9 cellular contexts compared by ENCODE assay signal in the genomic region with DNA sequence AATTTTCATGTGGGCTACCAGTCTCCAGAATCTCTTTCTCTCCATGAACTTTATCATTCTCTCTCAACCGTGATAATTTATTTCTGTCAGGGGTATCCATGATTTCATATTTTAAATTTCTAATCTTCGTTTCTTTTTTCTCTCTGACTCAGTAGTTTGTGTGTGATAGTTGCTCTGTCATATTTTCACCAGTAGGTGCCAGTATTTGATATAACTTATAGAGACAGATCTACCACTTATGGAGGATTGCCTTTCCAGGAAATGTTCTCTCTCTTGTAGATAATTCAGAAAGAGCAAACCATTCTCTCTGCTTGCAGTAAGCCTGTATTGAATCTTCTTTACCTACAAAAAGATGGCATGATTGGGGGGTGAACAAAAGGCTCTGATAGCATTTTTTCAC.
DNase-seq lines count a peak whose midpoint lies in the region; ATAC-seq and TF ChIP-seq lines count a peak whose summit lies in the region.
"Had no signal": no experiment of that assay in that cellular context is flagged by ENCODE, and none has a peak within 500 bp of the region (broad histone marks: within the 10 kb centered on the region; RNA-seq: fewer than 3 reads in every experiment).

No MANE protein-coding gene starts in this region.

- in situ Hi-C loops in brain microvascular endothelial cell (cut with HindIII; ENCODE audit: low pct_ligation_motif_present, low sequenced_read_pairs): no loop called here

- H3K27me3 Mint-ChIP-seq in chondrocyte (ENCODE audit: low read depth) (no peaks in the 10 kb centered on the region), mesothelial cell of epicardium (ENCODE audit: low read depth) (no peaks in the 10 kb centered on the region)

- ATAC-seq in GM18909 (IDR thresholded peaks at IDR 0.05; ENCODE audit: poor library complexity, unreplicated experiment): peak; percentile 68
- ATAC-seq in HG03469 (IDR thresholded peaks at IDR 0.05; ENCODE audit: unreplicated experiment): no peak

- no peak overlapping the region for H3K4me3 Mint-ChIP-seq in chondrocyte (ENCODE audit: unreplicated experiment)
- H3K4me3 Mint-ChIP-seq in mesothelial cell of epicardium: no peak overlapping the region

- H3K4me3 ChIP-seq in AG10803 (ENCODE audit: low read length) (no peak overlapping the region), brain microvascular endothelial cell (ENCODE audit: low read depth, low read length) (no peak overlapping the region)

- no peaks in the 10 kb centered on the region for H3K36me3 ChIP-seq in brain microvascular endothelial cell (replicated peaks)

- H3K36me3 Mint-ChIP-seq in chondrocyte (ENCODE audit: low read depth) (no peaks in the 10 kb centered on the region), mesothelial cell of epicardium (no peaks in the 10 kb centered on the region)

- no peaks in the 10 kb centered on the region for H3K27me3 ChIP-seq in brain microvascular endothelial cell (replicated peaks)

- peak; percentile 61 for TF ChIP-seq CTCF in AG10803 (conservative IDR thresholded peaks at IDR 0.05; ENCODE audit: low read length)
- peak; percentile 84 for TF ChIP-seq CTCF in chondrocyte (IDR thresholded peaks at IDR 0.05)
- peak; percentile 67 for TF ChIP-seq CTCF in mesothelial cell of epicardium (IDR thresholded peaks at IDR 0.05; ENCODE audit: unreplicated experiment)
- TF ChIP-seq CTCF in brain microvascular endothelial cell (IDR thresholded peaks at IDR 0.05; ENCODE audit: low read depth, low read length, missing control alignments): no peak

- DNase-seq in AG10803 (ENCODE audit: low read depth) (peak; percentile 41), NCI-H345 (lab: John Stamatoyannopoulos, UW) (peak; percentile 39), chondrocyte (ENCODE audit: low spot score) (no peak), mesothelial cell of epicardium (ENCODE audit: low spot score in 2 of 2, unreplicated experiment in 2 of 2) (no peak), brain microvascular endothelial cell (no peak), NCI-H187 treated with DMSO at 0.1 percent for 48 hours (lab: John Stamatoyannopoulos, UW) (no peak)

- no peak overlapping the region for H3K27ac ChIP-seq in brain microvascular endothelial cell
- H3K27ac ChIP-seq: epithelial cell of prostate had no signal

- peaks cover 4% of the 10 kb centered on the region for H3K9me3 Mint-ChIP-seq in chondrocyte (ENCODE audit: low read depth)
- peaks cover 39% of the 10 kb centered on the region for H3K9me3 Mint-ChIP-seq in mesothelial cell of epicardium

- H3K27ac Mint-ChIP-seq in chondrocyte (ENCODE audit: unreplicated experiment): no peak overlapping the region
- H3K27ac Mint-ChIP-seq in mesothelial cell of epicardium: no peak overlapping the region

- H3K4me1 Mint-ChIP-seq in chondrocyte (ENCODE audit: low read depth) (peaks cover 4% of the 10 kb centered on the region), mesothelial cell of epicardium (no peaks in the 10 kb centered on the region)

Comparison
In these comparisons a context has a peak if more than half of its experiments do, and no peak if none do; other contexts are left out.
1. DNase-seq: peak in AG10803 (single experiment) and NCI-H345 (single experiment); none in chondrocyte (single experiment), mesothelial cell of epicardium (0 of 2), brain microvascular endothelial cell (single experiment) and NCI-H187 treated with DMSO at 0.1 percent for 48 hours (single experiment).